Comparison of ENCODE assay signal across 15 cellular contexts in genomic region chr6:153618371-153619328, GRCh38.
"Had no signal": no experiment of that assay in that cellular context is flagged by ENCODE, and none has a peak within 500 bp of the region (broad histone marks: within the 10 kb centered on the region; RNA-seq: fewer than 3 reads in every experiment).

No MANE protein-coding gene starts in this region.

- H3K4me3 ChIP-seq: body of pancreas, esophagus muscularis mucosa, psoas muscle, testis had no signal

- FAIRE-seq: keratinocyte, TTC549 had no signal

- ATAC-seq: body of pancreas; naive thymus-derived CD4-positive, alpha-beta T cell; psoas muscle; T-helper 17 cell had no signal

- H3K27ac ChIP-seq: body of pancreas, esophagus muscularis mucosa, psoas muscle, testis had no signal

- H3K4me1 ChIP-seq: body of pancreas, psoas muscle, testis had no signal

- H3K27me3 ChIP-seq: body of pancreas, esophagus muscularis mucosa, testis had no signal

- H3K9me3 ChIP-seq: body of pancreas, esophagus muscularis mucosa, psoas muscle, testis had no signal

- DNase-seq: activated CD4-positive, alpha-beta T cell treated with anti-CD3 and anti-CD28 coated beads, Interleukin-2, amount 10 ng/mL, durations not matched to agents 7 days and 5 days; activated CD4-positive, CD25-positive, alpha-beta regulatory T cell; activated naive CD4-positive, alpha-beta T cell treated with anti-CD3 and anti-CD28 coated beads, Interleukin-2, amount 50 U/mL, for 16 hours; activated T-cell treated with anti-CD3 and anti-CD28 coated beads for 4 hours; body of pancreas; cerebellar nuclear complex; glutamatergic neuron; naive thymus-derived CD4-positive, alpha-beta T cell; psoas muscle; stimulated activated CD4-positive, alpha-beta T cell treated with anti-CD3 and anti-CD28 coated beads, Interleukin-4, amount 100 ng/mL, for 24 hours; T-helper 17 cell; testis had no signal

- H3K36me3 ChIP-seq: esophagus muscularis mucosa had no signal
